In the genomic region with DNA sequence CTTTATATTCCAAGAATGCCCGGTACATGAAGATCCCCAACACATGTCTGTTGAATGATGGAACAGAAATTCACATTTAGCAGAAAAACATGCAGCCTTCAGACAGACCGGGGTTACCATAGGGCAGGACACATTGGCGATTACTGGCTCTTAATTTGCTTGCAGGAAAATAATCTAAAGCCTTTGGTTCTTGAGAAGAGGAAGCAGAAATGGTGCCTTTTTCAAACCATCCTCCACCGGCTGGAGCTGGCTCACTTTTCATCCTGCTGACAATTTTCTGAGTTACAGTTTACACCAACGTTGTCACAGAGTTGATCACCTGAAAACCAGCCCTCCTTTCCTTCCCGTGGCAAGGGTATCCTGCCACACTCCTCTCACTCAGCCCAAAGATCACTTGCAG, we compare ENCODE assay signal across 11 cellular contexts. TPM values are rescaled to one million over a fixed set of nuclear protein-coding genes. Genes with fewer than 3 reads are reported as not detected.
DNase-seq lines count a peak whose midpoint lies in the region; ATAC-seq, FAIRE-seq and TF ChIP-seq lines count a peak whose summit lies in the region.
"Had no signal": no experiment of that assay in that cellular context is flagged by ENCODE, and none has a peak within 500 bp of the region (broad histone marks: within the 10 kb centered on the region; RNA-seq: fewer than 3 reads in every experiment).

No MANE protein-coding gene starts in this region.

- H3K9me3 ChIP-seq in Peyer's patch (no peaks in the 10 kb centered on the region), endocrine pancreas (ENCODE audit: control insufficient read depth, low read length) (no peaks in the 10 kb centered on the region), vagina (no peaks in the 10 kb centered on the region)

- H3K27ac Mint-ChIP-seq in activated CD4-positive, alpha-beta T cell treated with anti-CD3 and anti-CD28 coated beads, Interleukin-2, amount 10 ng/mL, durations not matched to agents 7 days and 5 days = peak overlapping the region; percentile 86
- no peak overlapping the region for H3K27ac Mint-ChIP-seq in stimulated activated effector memory CD8-positive, alpha-beta T cell treated with anti-CD3 and anti-CD28 coated beads, Interleukin-12 subunit alpha, Interleukin-12 subunit beta, amount 100 ng/mL, for 72 hours

- CTCF ChIA-PET in activated CD4-positive, alpha-beta T cell treated with anti-CD3 and anti-CD28 coated beads, Interleukin-2, amount 10 ng/mL, durations not matched to agents 7 days and 5 days (lab: Charles Lee) = no interaction called here

- H3K27ac ChIP-seq in Peyer's patch (peak overlapping the region in 3 of 4 donors; percentile 98 to 100 (median 100)), vagina (no peak overlapping the region)

- no peaks in the 10 kb centered on the region for H3K36me3 Mint-ChIP-seq in activated CD4-positive, alpha-beta T cell treated with anti-CD3 and anti-CD28 coated beads, Interleukin-2, amount 10 ng/mL, durations not matched to agents 7 days and 5 days (ENCODE audit: low read depth)
- peaks cover 13% of the 10 kb centered on the region for H3K36me3 Mint-ChIP-seq in stimulated activated effector memory CD8-positive, alpha-beta T cell treated with anti-CD3 and anti-CD28 coated beads, Interleukin-12 subunit alpha, Interleukin-12 subunit beta, amount 100 ng/mL, for 72 hours

- H3K27me3 Mint-ChIP-seq in activated CD4-positive, alpha-beta T cell treated with anti-CD3 and anti-CD28 coated beads, Interleukin-2, amount 10 ng/mL, durations not matched to agents 7 days and 5 days = peaks cover 4% of the 10 kb centered on the region

- TF ChIP-seq POLR2A in Peyer's patch (IDR thresholded peaks at IDR 0.05) (no peak), H54 (IDR thresholded peaks at IDR 0.05; ENCODE audit: low read depth, low read length) (no peak), vagina (IDR thresholded peaks at IDR 0.05) (no peak)

- intact Hi-C loops in vagina (cut with DNase I) = no loop called here

- no peak for DNase-seq in activated CD4-positive, alpha-beta T cell treated with anti-CD3 and anti-CD28 coated beads, Interleukin-2, amount 10 ng/mL, durations not matched to agents 7 days and 5 days
- no peak for DNase-seq in activated CD4-positive, alpha-beta T cell treated with anti-CD3 and anti-CD28 coated beads for 48 hours
- no peak for DNase-seq in Peyer's patch
- no peak for DNase-seq in stimulated activated effector memory CD8-positive, alpha-beta T cell treated with anti-CD3 and anti-CD28 coated beads, Interleukin-12 subunit alpha, Interleukin-12 subunit beta, amount 100 ng/mL, for 72 hours (ENCODE audit: low spot score in 2 of 2)
- DNase-seq in H54 (ENCODE audit: insufficient read length, low spot score) = no peak
- no peak for DNase-seq in vagina (ENCODE audit: extremely low spot score in 2 of 2)
- DNase-seq: amniotic stem cell, NCI-H2081 treated with DMSO at 0.1 percent for 48 hours had no signal

- ATAC-seq in stimulated activated effector memory CD8-positive, alpha-beta T cell treated with anti-CD3 and anti-CD28 coated beads, Interleukin-12 subunit alpha, Interleukin-12 subunit beta, amount 100 ng/mL, for 72 hours = no peak
- ATAC-seq in GM21515 (IDR thresholded peaks at IDR 0.05; ENCODE audit: unreplicated experiment) = no peak

- no peaks in the 10 kb centered on the region for H3K9me3 Mint-ChIP-seq in activated CD4-positive, alpha-beta T cell treated with anti-CD3 and anti-CD28 coated beads, Interleukin-2, amount 10 ng/mL, durations not matched to agents 7 days and 5 days
- no peaks in the 10 kb centered on the region for H3K9me3 Mint-ChIP-seq in stimulated activated effector memory CD8-positive, alpha-beta T cell treated with anti-CD3 and anti-CD28 coated beads, Interleukin-12 subunit alpha, Interleukin-12 subunit beta, amount 100 ng/mL, for 72 hours

- H3K27me3 ChIP-seq in Peyer's patch (no peaks in the 10 kb centered on the region), endocrine pancreas (ENCODE audit: control insufficient read depth, insufficient read depth, low read length) (no peaks in the 10 kb centered on the region), vagina (no peaks in the 10 kb centered on the region)

- peaks cover 39% of the 10 kb centered on the region for H3K4me1 Mint-ChIP-seq in activated CD4-positive, alpha-beta T cell treated with anti-CD3 and anti-CD28 coated beads, Interleukin-2, amount 10 ng/mL, durations not matched to agents 7 days and 5 days
- H3K4me1 Mint-ChIP-seq in stimulated activated effector memory CD8-positive, alpha-beta T cell treated with anti-CD3 and anti-CD28 coated beads, Interleukin-12 subunit alpha, Interleukin-12 subunit beta, amount 100 ng/mL, for 72 hours = peaks cover 40% of the 10 kb centered on the region

- peaks cover 0 to 10% (median 0%) of the 10 kb centered on the region in 4 donors for H3K4me1 ChIP-seq in Peyer's patch
- no peaks in the 10 kb centered on the region for H3K4me1 ChIP-seq in endocrine pancreas (ENCODE audit: control insufficient read depth, insufficient read depth, low read length)
- peaks cover 11% of the 10 kb centered on the region for H3K4me1 ChIP-seq in vagina

- peak overlapping the region; percentile 75 for H3K4me3 Mint-ChIP-seq in activated CD4-positive, alpha-beta T cell treated with anti-CD3 and anti-CD28 coated beads, Interleukin-2, amount 10 ng/mL, durations not matched to agents 7 days and 5 days
- H3K4me3 Mint-ChIP-seq in stimulated activated effector memory CD8-positive, alpha-beta T cell treated with anti-CD3 and anti-CD28 coated beads, Interleukin-12 subunit alpha, Interleukin-12 subunit beta, amount 100 ng/mL, for 72 hours = peak overlapping the region; percentile 85

- POLR2A ChIA-PET in activated CD4-positive, alpha-beta T cell treated with anti-CD3 and anti-CD28 coated beads, Interleukin-2, amount 10 ng/mL, durations not matched to agents 7 days and 5 days (lab: Charles Lee) = interaction anchor here (0.6 kb wide), 1 partner anchor 37 kb away, joined by 4 read pairs; no protein-coding TSS in a partner anchor

- H3K4me3 ChIP-seq in Peyer's patch (peak overlapping the region in 2 of 4 donors; percentile 88 to 96), endocrine pancreas (ENCODE audit: control insufficient read depth, insufficient read depth, low read length) (peak overlapping the region; percentile 74), vagina (peak overlapping the region in 1 of 2 donors; percentile 75)

- TF ChIP-seq CTCF in Peyer's patch (IDR thresholded peaks at IDR 0.05) = no peak
- TF ChIP-seq CTCF in vagina (IDR thresholded peaks at IDR 0.05) = no peak

- H3K9ac ChIP-seq in endocrine pancreas (ENCODE audit: control insufficient read depth, insufficient read depth, low read length) = no peak overlapping the region

- FAIRE-seq in H54 (lab: Jason Lieb, UNC) = no peak
- FAIRE-seq: urothelium cell line had no signal

- H3K36me3 ChIP-seq in Peyer's patch = no peaks in the 10 kb centered on the region
- no peaks in the 10 kb centered on the region for H3K36me3 ChIP-seq in endocrine pancreas (ENCODE audit: control insufficient read depth, insufficient read depth, low read length)
- H3K36me3 ChIP-seq in vagina = no peaks in the 10 kb centered on the region

RNA-seq across cellular contexts. Expression of a gene that starts 32.6 kb away (rescaled TPM):
- 100 to 1,000 TPM; 138 to 141 TPM for total RNA-seq in activated CD4-positive, alpha-beta T cell treated with anti-CD3 and anti-CD28 coated beads, Interleukin-2, amount 10 ng/mL, durations not matched to agents 7 days and 5 days
- 100 to 1,000 TPM in 1 of 4 donors, 10 to 100 TPM in 3; 66.8 to 114 (median 94.0) TPM for total RNA-seq in Peyer's patch
- total RNA-seq in vagina = 134 TPM

RNA-seq across cellular contexts. Expression of a gene that starts 54.7 kb away (rescaled TPM):
- 1 to 10 TPM; 4.5 to 5.7 TPM for total RNA-seq in activated CD4-positive, alpha-beta T cell treated with anti-CD3 and anti-CD28 coated beads, Interleukin-2, amount 10 ng/mL, durations not matched to agents 7 days and 5 days
- total RNA-seq in Peyer's patch (10 to 100 TPM; 12.1 to 27.2 (median 22.5) TPM), vagina (23.1 TPM)
